Comparison of ENCODE assay signal across 8 cellular contexts in the genomic region with DNA sequence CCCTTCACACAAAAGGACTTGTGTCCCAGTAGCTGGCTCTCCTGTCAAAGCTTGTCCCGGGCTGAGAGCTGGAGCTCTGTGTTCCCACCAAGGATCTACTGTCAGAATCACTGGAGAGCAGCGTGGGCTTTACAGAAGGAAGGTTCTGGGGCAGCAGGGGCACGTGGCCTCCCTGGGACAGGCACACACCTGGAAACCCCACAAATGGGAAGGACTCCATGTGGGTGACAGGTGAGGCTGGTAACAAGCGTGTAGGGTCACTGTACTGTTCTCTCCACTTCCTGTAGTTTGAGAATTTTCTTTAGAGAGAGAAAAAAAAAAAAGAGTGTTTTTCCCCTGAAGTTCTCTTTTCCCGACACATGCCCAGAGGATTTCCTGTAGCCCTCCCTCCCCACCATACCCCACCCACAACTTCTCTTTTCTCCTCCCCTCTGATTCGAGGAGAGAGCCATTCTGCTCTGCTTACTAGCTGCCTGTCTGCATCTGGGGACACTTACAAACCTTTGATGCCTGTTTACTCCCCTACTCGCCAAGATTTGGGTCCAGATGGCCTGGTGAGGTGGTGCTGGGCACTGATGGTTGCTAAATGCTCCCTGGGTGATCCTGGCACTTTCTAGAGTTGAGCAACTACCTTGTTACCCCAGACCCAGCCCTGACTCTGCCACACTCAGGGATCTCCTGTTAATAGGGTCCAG.
A peak's percentile ranks its signal among the peaks of the same experiment; 100 is the strongest.
DNase-seq lines count a peak whose midpoint lies in the region; ATAC-seq and TF ChIP-seq lines count a peak whose summit lies in the region.

No MANE protein-coding gene starts in this region.

- H3K9me3 ChIP-seq in ectodermal cell (ENCODE audit: control insufficient read depth, low read length) = no peaks in the 10 kb centered on the region

- H3K27me3 ChIP-seq in ectodermal cell (ENCODE audit: control insufficient read depth, insufficient read depth, low read length, poor library complexity, severe bottlenecking) = no peaks in the 10 kb centered on the region

- in situ Hi-C loops in ACHN (cut with HindIII; ENCODE audit: low pct_ligation_motif_present, low pct_unique_long_range_greater_than_20kb, low sequenced_read_pairs) = no loop called here

- H3K4me1 ChIP-seq in ectodermal cell (ENCODE audit: control insufficient read depth, insufficient read depth, low read length) = peaks cover 9% of the 10 kb centered on the region

- no peak for TF ChIP-seq CTCF in NB4 (IDR thresholded peaks at IDR 0.05; ENCODE audit: low read depth, low read length)

- no peaks in the 10 kb centered on the region for H3K36me3 ChIP-seq in ectodermal cell (ENCODE audit: control insufficient read depth, insufficient read depth, low read length)

- peak overlapping the region; percentile 68 for H3K27ac ChIP-seq in ectodermal cell (ENCODE audit: insufficient read depth, low read depth, low read length, poor library complexity, severe bottlenecking)

- no peak for TF ChIP-seq POLR2A in NB4 (IDR thresholded peaks at IDR 0.05; ENCODE audit: extremely low read depth, insufficient read length)

- DNase-seq in ACHN = peak; percentile 40
- peak; percentile 84 for DNase-seq in NB4 (ENCODE audit: low read depth)
- DNase-seq in middle frontal gyrus (ENCODE audit: extremely low spot score, low spot score) = peak; percentile 29
- DNase-seq in SKM-1 (lab: John Stamatoyannopoulos, UW; ENCODE audit: unreplicated experiment) = no peak
- DNase-seq in HuH-7.5 (ENCODE audit: low spot score) = no peak
- no peak for DNase-seq in kidney glomerular epithelial cell (lab: John Stamatoyannopoulos, UW)

- ATAC-seq in GM21515 (IDR thresholded peaks at IDR 0.05; ENCODE audit: unreplicated experiment) = no peak

- no peak overlapping the region for H3K4me3 ChIP-seq in NB4 (ENCODE audit: low read depth, low read length)
- H3K4me3 ChIP-seq in ectodermal cell (ENCODE audit: insufficient read depth, low read depth, low read length) = no peak overlapping the region

- 53 to 56% methylated on average over 7 of the region's 7 CpGs for WGBS in ectodermal cell, 2 experiments

Comparison
In these comparisons a context has a peak if more than half of its experiments do, and no peak if none do; other contexts are left out.
1. DNase-seq: peak in ACHN (single experiment), NB4 (single experiment) and middle frontal gyrus (single experiment); none in SKM-1 (single experiment), HuH-7.5 (single experiment) and kidney glomerular epithelial cell (single experiment).